31 cellular contexts compared by ENCODE assay signal in the genomic region with DNA sequence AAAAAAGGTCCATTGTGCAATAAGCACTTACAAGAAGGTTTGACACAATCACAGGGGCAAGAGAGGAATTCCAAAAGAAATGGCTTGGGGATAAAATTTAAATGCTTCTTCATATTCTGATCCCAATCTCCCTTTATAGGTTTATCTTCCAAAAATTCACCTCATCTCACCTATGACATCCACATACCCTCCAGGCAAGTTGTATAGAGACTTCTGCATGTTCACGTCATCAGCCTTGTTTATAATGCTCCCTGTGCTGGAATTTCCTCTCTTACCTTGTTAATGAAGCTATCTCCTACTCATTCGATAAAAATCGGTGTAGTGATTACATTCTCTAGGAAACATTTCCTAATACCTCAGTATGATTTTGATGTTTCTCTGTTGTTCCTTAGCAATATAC. TPM values are rescaled to one million over a fixed set of nuclear protein-coding genes. Genes with fewer than 3 reads are reported as not detected.
"Had no signal": no experiment of that assay in that cellular context is flagged by ENCODE, and none has a peak within 500 bp of the region (broad histone marks: within the 10 kb centered on the region; RNA-seq: fewer than 3 reads in every experiment).

No MANE protein-coding gene starts in this region.

- H3K4me1 ChIP-seq: esophagus squamous epithelium, lower lobe of right lung had no signal

- H3K9me3 Mint-ChIP-seq: dendritic cell treated with granulocyte-macrophage colony-stimulating factor and Interleukin-4, amounts not matched to agents 40 ng/mL and 50 ng/mL, for 4 days; effector memory CD8-positive, alpha-beta T cell; immature natural killer cell had no signal

- H3K27ac Mint-ChIP-seq: dendritic cell treated with granulocyte-macrophage colony-stimulating factor and Interleukin-4, amounts not matched to agents 40 ng/mL and 50 ng/mL, for 4 days; effector memory CD8-positive, alpha-beta T cell; endodermal cell; immature natural killer cell; mesothelial cell of epicardium had no signal

- FAIRE-seq: kidney had no signal

- H3K4me3 ChIP-seq: colonic mucosa, esophagus squamous epithelium, gastrocnemius medialis, heart right ventricle, left ventricle myocardium inferior, lower lobe of right lung had no signal

- ATAC-seq: effector memory CD8-positive, alpha-beta T cell; esophagus mucosa; gastrocnemius medialis; left colon; left lobe of liver; lower lobe of right lung had no signal

- H3K27me3 Mint-ChIP-seq: dendritic cell treated with granulocyte-macrophage colony-stimulating factor and Interleukin-4, amounts not matched to agents 40 ng/mL and 50 ng/mL, for 4 days had no signal

- H3K36me3 ChIP-seq: colonic mucosa, esophagus squamous epithelium, gastrocnemius medialis, heart right ventricle, left ventricle myocardium inferior, lower lobe of right lung had no signal

- DNase-seq: cerebellar nuclear complex; colonic mucosa; cortex of kidney; effector CD8-positive, alpha-beta T cell; effector memory CD8-positive, alpha-beta T cell; endodermal cell; erythroblast; esophagus squamous epithelium; foreskin fibroblast; foreskin melanocyte; gastrocnemius medialis; glutamatergic neuron; head of caudate nucleus; heart right ventricle; hypothalamus; immature natural killer cell; islet precursor cell; kidney; kidney glomerular epithelial cell; left colon; left ventricle myocardium inferior; lower lobe of right lung had no signal

- H3K9me3 ChIP-seq: colonic mucosa, esophagus squamous epithelium, gastrocnemius medialis, heart right ventricle, left ventricle myocardium inferior, lower lobe of right lung had no signal

- H3K27ac ChIP-seq: colonic mucosa, epithelial cell of prostate, lower lobe of right lung had no signal

- H3K27me3 ChIP-seq: colonic mucosa, gastrocnemius medialis, heart right ventricle had no signal

- H3K4me3 Mint-ChIP-seq: dendritic cell treated with granulocyte-macrophage colony-stimulating factor and Interleukin-4, amounts not matched to agents 40 ng/mL and 50 ng/mL, for 4 days; effector memory CD8-positive, alpha-beta T cell; endodermal cell; immature natural killer cell; mesothelial cell of epicardium had no signal

- H3K4me1 Mint-ChIP-seq: immature natural killer cell had no signal

- H3K36me3 Mint-ChIP-seq: mesothelial cell of epicardium had no signal

RNA-seq across cellular contexts. Expression of a gene that starts 53.7 kb away (rescaled TPM):
- total RNA-seq: dermis microvascular lymphatic vessel endothelial cell, endodermal cell, glomerular endothelial cell, lung microvascular endothelial cell, mononuclear cell had no signal
- polyA plus RNA-seq: immature natural killer cell had no signal
